3 cellular contexts compared by ENCODE assay signal in genomic region chr2:16383411-16383810, GRCh38.
"Had no signal": no experiment of that assay in that cellular context is flagged by ENCODE, and none has a peak within 500 bp of the region (broad histone marks: within the 10 kb centered on the region; RNA-seq: fewer than 3 reads in every experiment).

No MANE protein-coding gene starts in this region.

- DNase-seq: GDM1, GF-D8 had no signal

- H3K4me3 ChIP-seq: GM12878 had no signal
